ENCODE assay signal across 10 cellular contexts in genomic region chr12:58310828-58311273, GRCh38.
DNase-seq lines count a peak whose midpoint lies in the region; ATAC-seq, FAIRE-seq and TF ChIP-seq lines count a peak whose summit lies in the region.
"Had no signal": no experiment of that assay in that cellular context is flagged by ENCODE, and none has a peak within 500 bp of the region (broad histone marks: within the 10 kb centered on the region; RNA-seq: fewer than 3 reads in every experiment).

No MANE protein-coding gene starts in this region.

- H3K27ac Mint-ChIP-seq in activated naive CD8-positive, alpha-beta T cell treated with anti-CD3 and anti-CD28 coated beads for 36 hours: no peak overlapping the region

- H3K4me1 Mint-ChIP-seq in activated naive CD8-positive, alpha-beta T cell treated with anti-CD3 and anti-CD28 coated beads for 36 hours: no peaks in the 10 kb centered on the region

- no peak for ATAC-seq in GM21825 (IDR thresholded peaks at IDR 0.05; ENCODE audit: unreplicated experiment)

- no peak for TF ChIP-seq CTCF in fibroblast of pulmonary artery (IDR thresholded peaks at IDR 0.05; ENCODE audit: low read length, missing control alignments)

- H3K27me3 ChIP-seq in ACC112 (ENCODE audit: insufficient read depth, low read length): no peaks in the 10 kb centered on the region

- H3K4me3 ChIP-seq in ACC112 (ENCODE audit: low read depth, low read length) (peak overlapping the region; percentile 30; the same call in 1 of the 2 replicates), fibroblast of pulmonary artery (replicated peaks; ENCODE audit: low read depth, low read length) (peak overlapping the region; percentile 1)

- FAIRE-seq in RCC 7860 (lab: Jason Lieb, UNC): peak; percentile 99

- H3K79me2 ChIP-seq in ACC112 (ENCODE audit: control insufficient read depth, insufficient read depth, low read length, unreplicated experiment): no peaks in the 10 kb centered on the region

- H3K9me3 Mint-ChIP-seq in activated naive CD8-positive, alpha-beta T cell treated with anti-CD3 and anti-CD28 coated beads for 36 hours: no peaks in the 10 kb centered on the region

- H3K4me3 Mint-ChIP-seq in activated naive CD8-positive, alpha-beta T cell treated with anti-CD3 and anti-CD28 coated beads for 36 hours: no peak overlapping the region

- H2AFZ ChIP-seq in ACC112 (ENCODE audit: low read length, unreplicated experiment): no peak overlapping the region

- H3K27me3 Mint-ChIP-seq in activated naive CD8-positive, alpha-beta T cell treated with anti-CD3 and anti-CD28 coated beads for 36 hours: peaks cover 10% of the 10 kb centered on the region

- peaks cover 5% of the 10 kb centered on the region; the same call in 1 of the 2 replicates for H3K36me3 ChIP-seq in ACC112 (ENCODE audit: insufficient read depth, low read length)

- no peaks in the 10 kb centered on the region for H3K36me3 Mint-ChIP-seq in activated naive CD8-positive, alpha-beta T cell treated with anti-CD3 and anti-CD28 coated beads for 36 hours

- peak overlapping the region; percentile 93 for H3K27ac ChIP-seq in ACC112 (ENCODE audit: low read depth, low read length)
- H3K27ac ChIP-seq: C4-2B, HL-60 had no signal

- DNase-seq in HCEC 1CT: peak; percentile 99
- DNase-seq in RCC 7860 (ENCODE audit: low spot score): peak; percentile 99
- DNase-seq in fibroblast of pulmonary artery (ENCODE audit: low read depth): peak; percentile 98
- DNase-seq in cerebellar cortex (ENCODE audit: low spot score): no peak
- no peak for DNase-seq in SHP77 (lab: John Stamatoyannopoulos, UW)
- DNase-seq in activated naive CD8-positive, alpha-beta T cell treated with anti-CD3 and anti-CD28 coated beads for 36 hours: no peak

- peaks cover 58% of the 10 kb centered on the region for H3K4me1 ChIP-seq in ACC112 (ENCODE audit: control insufficient read depth, insufficient read depth, low read length, unreplicated experiment)

Comparison
In these comparisons a context has a peak if more than half of its experiments do, and no peak if none do; other contexts are left out.
1. DNase-seq: peak in HCEC 1CT (single experiment), RCC 7860 (single experiment) and fibroblast of pulmonary artery (single experiment); none in cerebellar cortex (single experiment), SHP77 (0 of 2) and activated naive CD8-positive, alpha-beta T cell treated with anti-CD3 and anti-CD28 coated beads for 36 hours (single experiment).